In genomic region chr17:70521821-70522256, GRCh38 we compare ENCODE assay signal across 13 cellular contexts.
DNase-seq lines count a peak whose midpoint lies in the region; ATAC-seq and TF ChIP-seq lines count a peak whose summit lies in the region.
"Had no signal": no experiment of that assay in that cellular context is flagged by ENCODE, and none has a peak within 500 bp of the region (broad histone marks: within the 10 kb centered on the region; RNA-seq: fewer than 3 reads in every experiment).

No MANE protein-coding gene starts in this region.

- H3K4me2 ChIP-seq in PC-3 (ENCODE audit: low read length) = no peak overlapping the region
- H3K4me2 ChIP-seq: neural progenitor cell had no signal

- H3K4me3 ChIP-seq in MG63 (no peak overlapping the region), PC-3 (ENCODE audit: low read length) (no peak overlapping the region), fibroblast of villous mesenchyme (ENCODE audit: low read depth, low read length) (no peak overlapping the region), prostate gland (no peak overlapping the region)
- H3K4me3 ChIP-seq: neural progenitor cell had no signal

- no peaks in the 10 kb centered on the region for H3F3A ChIP-seq in PC-3 (ENCODE audit: low read length, unreplicated experiment)

- POLR2A ChIA-PET in PC-3 (lab: Charles Lee; ENCODE audit: unreplicated experiment) = no interaction called here

- H3K27me3 ChIP-seq in MG63 (no peaks in the 10 kb centered on the region), PC-3 (ENCODE audit: low read length) (no peaks in the 10 kb centered on the region), prostate gland (replicated peaks; ENCODE audit: insufficient read depth) (no peaks in the 10 kb centered on the region)
- H3K27me3 ChIP-seq: neural progenitor cell had no signal

- DNase-seq in MG63 (peak; percentile 33), PC-3 (peak; percentile 31), fibroblast of villous mesenchyme (ENCODE audit: low read depth) (peak; percentile 0), prostate gland (ENCODE audit: low spot score) (peak; percentile 6), SKM-1 treated with dmso at 0.1 percent for 144 hours (lab: John Stamatoyannopoulos, UW; ENCODE audit: unreplicated experiment) (no peak), iPS-NIHi11 (ENCODE audit: low spot score) (no peak)
- DNase-seq: activated T-cell treated with anti-CD3 and anti-CD28 coated beads for 4 hours; NCI-H2081 treated with DMSO at 0.1 percent for 48 hours; stimulated activated naive B cell treated with anti-CD40 and anti-IgM and Interleukin-4, amounts not matched to agents 10 μg/mL and 1 μg/mL and 100 μg/mL, for 72 hours had no signal

- CTCF ChIA-PET in PC-3 (lab: Charles Lee) = no interaction called here

- TF ChIP-seq CTCF in PC-3 (conservative IDR thresholded peaks at IDR 0.05; ENCODE audit: low read depth, low read length) = no peak
- TF ChIP-seq CTCF in fibroblast of villous mesenchyme (IDR thresholded peaks at IDR 0.05; ENCODE audit: insufficient read depth, low read depth, low read length) = no peak
- no peak for TF ChIP-seq CTCF in prostate gland (IDR thresholded peaks at IDR 0.05)

- ATAC-seq in PC-3 = no peak
- ATAC-seq in HG03045 (IDR thresholded peaks at IDR 0.05; ENCODE audit: unreplicated experiment) = no peak
- no peak for ATAC-seq in GM19395 (IDR thresholded peaks at IDR 0.05; ENCODE audit: unreplicated experiment)
- ATAC-seq: stimulated activated naive B cell treated with anti-CD40 and anti-IgM and Interleukin-4, amounts not matched to agents 10 μg/mL and 1 μg/mL and 100 μg/mL, for 72 hours had no signal

- H4K20me1 ChIP-seq in PC-3 (ENCODE audit: low read length) = no peaks in the 10 kb centered on the region

- intact Hi-C loops in PC-3 (cut with micrococcal nuclease) (loop anchor here (2.0 kb wide), 1 partner anchor 117 kb away; no protein-coding TSS in a partner anchor), prostate gland (cut with DNase I) (no loop called here)

- H3K9ac ChIP-seq in PC-3 (ENCODE audit: low read length) = no peak overlapping the region
- H3K9ac ChIP-seq: neural progenitor cell had no signal

- WGBS in prostate gland = 1% methylated on average over 3 of the region's 3 CpGs

- H3K9me3 ChIP-seq in MG63 (no peaks in the 10 kb centered on the region), PC-3 (ENCODE audit: low read length) (no peaks in the 10 kb centered on the region), prostate gland (no peaks in the 10 kb centered on the region)

- H3K36me3 ChIP-seq in MG63 = no peaks in the 10 kb centered on the region
- H3K36me3 ChIP-seq in PC-3 (ENCODE audit: low read depth, low read length) = no peaks in the 10 kb centered on the region
- H3K36me3 ChIP-seq in prostate gland = no peaks in the 10 kb centered on the region
- H3K36me3 ChIP-seq: neural progenitor cell had no signal

- H3K4me1 ChIP-seq in PC-3 (ENCODE audit: insufficient read depth, low read length) (peaks cover 17% of the 10 kb centered on the region), prostate gland (replicated peaks) (no peaks in the 10 kb centered on the region)
- H3K4me1 ChIP-seq: neural progenitor cell had no signal

- no peaks in the 10 kb centered on the region for H3K79me2 ChIP-seq in PC-3 (ENCODE audit: low read length)

- H3K27ac ChIP-seq in PC-3 (ENCODE audit: low read length) (no peak overlapping the region), prostate gland (no peak overlapping the region)
- H3K27ac ChIP-seq: neural progenitor cell, RWPE1 had no signal

- no peak overlapping the region for H2AFZ ChIP-seq in PC-3 (ENCODE audit: low read length)

- TF ChIP-seq POLR2A in prostate gland (IDR thresholded peaks at IDR 0.05) = no peak

- BruUV-seq in PC-3 (replicated peaks; lab: Mats Ljungman, UMichigan) = no TSS peak

- no peaks in the 10 kb centered on the region for H3K9me2 ChIP-seq in PC-3 (replicated peaks; ENCODE audit: low read length)

Comparison
In these comparisons a context has a peak if more than half of its experiments do, and no peak if none do; other contexts are left out.
1. DNase-seq: peak in MG63 (single experiment), PC-3 (single experiment), fibroblast of villous mesenchyme (single experiment) and prostate gland (single experiment); none in SKM-1 treated with dmso at 0.1 percent for 144 hours (single experiment) and iPS-NIHi11 (single experiment).